Comparison of ENCODE assay signal across 24 cellular contexts in genomic region chrX:50152421-50152820, GRCh38. TPM values are rescaled to one million over a fixed set of nuclear protein-coding genes. Genes with fewer than 3 reads are reported as not detected.
"Had no signal": no experiment of that assay in that cellular context is flagged by ENCODE, and none has a peak within 500 bp of the region (broad histone marks: within the 10 kb centered on the region; RNA-seq: fewer than 3 reads in every experiment).

No MANE protein-coding gene starts in this region.

- DNase-seq: KBM-7; MG63; NCI-H1092; NCI-H1105 treated with DMSO at 0.1 percent for 48 hours; NCI-H1417 treated with DMSO at 0.1 percent for 48 hours; NCI-H187; NCI-H2029; NCI-H2081 treated with DMSO at 0.1 percent for 48 hours; NCI-H2171; NCI-H226; NCI-H446; NCI-H510A; NCI-H524 treated with DMSO at 0.1 percent for 48 hours; NCI-H69; NCI-H774; NK-92 treated with Interleukin-12 subunit alpha and Interleukin-12 subunit beta, amount 100 ng/mL, for 24 hours; PC-3; SHP77 treated with DMSO at 0.1 percent for 48 hours; SJCRH30 had no signal

- FAIRE-seq: HTR-8/SVneo had no signal

- H3K4me1 ChIP-seq: SJCRH30 had no signal

- H3K27me3 ChIP-seq: MG63, SJCRH30 had no signal

- H3K36me3 ChIP-seq: MG63, SJCRH30 had no signal

- H3K4me3 ChIP-seq: MG63, SJCRH30 had no signal

- H3K27ac ChIP-seq: HL-60, RWPE1, SJCRH30 had no signal

- H3K9me3 ChIP-seq: MG63, SJCRH30 had no signal

- ATAC-seq: Panc1, PC-3 had no signal

RNA-seq across cellular contexts. Expression of gene AKAP4, which starts 48.4 kb away (rescaled TPM):
- total RNA-seq: OCI-LY7, PC-3, SJCRH30 had no signal
